In the genomic region with DNA sequence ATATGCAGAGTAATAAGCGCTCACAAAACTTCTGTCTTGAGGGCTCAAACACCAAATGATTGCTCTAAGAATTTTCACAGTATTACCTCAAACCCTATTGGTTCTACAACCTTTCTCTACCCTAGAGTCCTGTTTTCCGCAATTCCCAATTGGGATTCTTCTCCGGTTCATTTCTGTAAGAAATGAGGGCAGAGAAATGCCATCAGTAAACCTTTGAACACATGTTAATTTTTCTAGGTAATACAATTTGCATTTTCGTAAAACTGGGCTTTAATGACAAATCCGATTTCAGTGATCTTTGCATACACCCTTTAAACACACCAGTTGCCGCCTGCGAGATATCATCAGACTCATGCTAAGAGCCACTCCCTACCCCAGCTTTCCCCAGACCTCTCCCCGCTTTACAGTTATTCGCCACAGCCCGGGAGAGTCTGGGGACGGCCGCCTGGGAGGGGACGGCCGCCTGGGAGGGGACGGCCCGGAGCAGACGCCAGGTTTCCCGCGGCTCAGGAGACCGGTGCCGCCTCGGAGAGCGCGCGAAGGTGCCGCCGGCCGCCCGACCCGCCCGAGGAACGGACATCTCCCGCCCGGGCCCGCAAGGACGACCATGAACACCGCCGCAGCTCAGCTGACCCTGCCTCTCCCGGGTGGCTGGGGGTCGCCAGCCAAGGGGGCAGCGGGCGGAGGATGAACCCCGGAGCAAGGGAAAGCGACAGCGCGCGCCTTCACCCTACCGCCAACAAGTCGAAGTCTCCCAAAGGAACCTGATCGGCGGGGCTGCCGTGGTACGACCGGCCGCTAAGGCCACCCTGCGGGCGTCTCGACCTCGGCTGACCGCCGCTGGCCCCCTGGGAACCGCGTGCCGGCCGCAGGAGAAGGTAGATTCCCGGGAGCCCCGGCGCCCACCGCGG, we compare ENCODE assay signal across 8 cellular contexts. TPM values are rescaled to one million over a fixed set of nuclear protein-coding genes. Genes with fewer than 3 reads are reported as not detected.
DNase-seq lines count a peak whose midpoint lies in the region; ATAC-seq, FAIRE-seq and TF ChIP-seq lines count a peak whose summit lies in the region.

No MANE protein-coding gene starts in this region.

- FAIRE-seq in frontal cortex (lab: Jason Lieb, UNC): no peak

- no peak for TF ChIP-seq CTCF in CD8-positive, alpha-beta T cell (IDR thresholded peaks at IDR 0.05)
- no peak for TF ChIP-seq CTCF in osteoblast (IDR thresholded peaks at IDR 0.05; ENCODE audit: extremely low read depth, low read depth, low read length)

- peaks cover 1% of the 10 kb centered on the region for H3K36me3 Mint-ChIP-seq in CD8-positive, alpha-beta T cell

- H3K27me3 ChIP-seq in CD8-positive, alpha-beta T cell (ENCODE audit: insufficient read depth, low read length): no peaks in the 10 kb centered on the region
- no peaks in the 10 kb centered on the region for H3K27me3 ChIP-seq in osteoblast (ENCODE audit: insufficient read depth, low read length)

- H3K4me1 ChIP-seq in CD8-positive, alpha-beta T cell (ENCODE audit: insufficient read depth, low read length): peaks cover 17% of the 10 kb centered on the region
- H3K4me1 ChIP-seq in osteoblast (ENCODE audit: insufficient read depth, low read length): peaks cover 39% of the 10 kb centered on the region

- peak in 2 of 7 experiments; percentile 33 to 42 for DNase-seq in CD8-positive, alpha-beta T cell
- DNase-seq in NCI-H510A (lab: John Stamatoyannopoulos, UW) (peak; percentile 52), glomerular visceral epithelial cell (ENCODE audit: extremely low spot score) (peak; percentile 46), osteoblast (ENCODE audit: insufficient read length, low spot score, missing footprints) (peak; percentile 66), frontal cortex (ENCODE audit: low spot score in 2 of 2) (no peak)
- DNase-seq in activated naive CD4-positive, alpha-beta T cell (lab: John Stamatoyannopoulos, UW): peak; percentile 18 to 44 (median 34)

- H3K4me3 Mint-ChIP-seq in CD8-positive, alpha-beta T cell: peak overlapping the region; percentile 92

- peaks cover 27% of the 10 kb centered on the region for H3K4me1 Mint-ChIP-seq in CD8-positive, alpha-beta T cell (ENCODE audit: low read depth)

- H3K4me3 ChIP-seq in CD8-positive, alpha-beta T cell (ENCODE audit: low read depth, low read length): peak overlapping the region; percentile 87
- H3K4me3 ChIP-seq in osteoblast (ENCODE audit: insufficient read depth, low read length): peak overlapping the region; percentile 94

- no peaks in the 10 kb centered on the region for H3K27me3 Mint-ChIP-seq in CD8-positive, alpha-beta T cell (ENCODE audit: low read depth)

- H3K79me2 ChIP-seq in osteoblast (ENCODE audit: insufficient read depth, low read length): peaks cover 83% of the 10 kb centered on the region

- CTCF ChIA-PET in CD8-positive, alpha-beta T cell (lab: Charles Lee): no interaction called here

- H3K9me3 ChIP-seq in CD8-positive, alpha-beta T cell (ENCODE audit: low read length): no peaks in the 10 kb centered on the region
- no peaks in the 10 kb centered on the region for H3K9me3 ChIP-seq in osteoblast (ENCODE audit: low read depth, low read length)

- POLR2A ChIA-PET in CD8-positive, alpha-beta T cell (lab: Charles Lee): interaction anchor here (0.7 to 1.9 kb wide), 2 partner anchors 19 to 807 kb away, joined by 3 to 6 read pairs; a partner anchor contains a TSS

- H3K27ac Mint-ChIP-seq in CD8-positive, alpha-beta T cell: peak overlapping the region; percentile 97

- peak; percentile 29 for ATAC-seq in CD8-positive, alpha-beta T cell
- ATAC-seq in GM18867 (IDR thresholded peaks at IDR 0.05; ENCODE audit: unreplicated experiment): peak; percentile 39
- peak; percentile 49 for ATAC-seq in HG03045 (IDR thresholded peaks at IDR 0.05; ENCODE audit: unreplicated experiment)

- peak overlapping the region; percentile 85 for H2AFZ ChIP-seq in osteoblast (ENCODE audit: low read length)

- H3K27ac ChIP-seq in CD8-positive, alpha-beta T cell (ENCODE audit: low read depth, low read length): peak overlapping the region; percentile 95
- peak overlapping the region; percentile 92 for H3K27ac ChIP-seq in osteoblast (ENCODE audit: low read depth, low read length)

- no peaks in the 10 kb centered on the region for H3K36me3 ChIP-seq in CD8-positive, alpha-beta T cell (ENCODE audit: insufficient read depth, low read length)
- H3K36me3 ChIP-seq in osteoblast (ENCODE audit: insufficient read depth, low read length): no peaks in the 10 kb centered on the region

- H3K9me3 Mint-ChIP-seq in CD8-positive, alpha-beta T cell: no peaks in the 10 kb centered on the region

- H4K20me1 ChIP-seq in osteoblast (ENCODE audit: insufficient read depth, low read length): no peaks in the 10 kb centered on the region

- intact Hi-C loops in CD8-positive, alpha-beta T cell (cut with DNase I, micrococcal nuclease): loop anchor here (2.0 to 5.0 kb wide), 3 partner anchors 30 to 1609 kb away; no protein-coding TSS in a partner anchor

- peak overlapping the region; percentile 85 for H3K4me2 ChIP-seq in osteoblast (ENCODE audit: insufficient read depth, low read length)

RNA-seq across cellular contexts. Expression of a gene that starts 0.5 kb away (rescaled TPM):
- 1 to 10 TPM; 5.0 to 6.2 TPM for total RNA-seq in CD8-positive, alpha-beta T cell
- total RNA-seq in osteoblast: 22.4 and 25.3 TPM in 2 replicates
- 35.5 TPM for total RNA-seq in frontal cortex

RNA-seq across cellular contexts. Expression of a gene that starts 0.8 kb away (rescaled TPM):
- 1 to 10 TPM; 6.3 to 7.3 TPM for total RNA-seq in CD8-positive, alpha-beta T cell
- 8.3 and 12.4 TPM in 2 replicates for total RNA-seq in osteoblast
- total RNA-seq in frontal cortex: 5.3 TPM

Comparison
In these comparisons a context has a peak if more than half of its experiments do, and no peak if none do; other contexts are left out.
1. DNase-seq: peak in NCI-H510A (single experiment), activated naive CD4-positive, alpha-beta T cell (4 of 4), glomerular visceral epithelial cell (single experiment) and osteoblast (single experiment); none in frontal cortex (0 of 2).
2. Peak in every context shown above with its lines, with median percentiles within 50 percentile points of each other: ATAC-seq.